Comparison of ENCODE assay signal across 8 cellular contexts in the genomic region with DNA sequence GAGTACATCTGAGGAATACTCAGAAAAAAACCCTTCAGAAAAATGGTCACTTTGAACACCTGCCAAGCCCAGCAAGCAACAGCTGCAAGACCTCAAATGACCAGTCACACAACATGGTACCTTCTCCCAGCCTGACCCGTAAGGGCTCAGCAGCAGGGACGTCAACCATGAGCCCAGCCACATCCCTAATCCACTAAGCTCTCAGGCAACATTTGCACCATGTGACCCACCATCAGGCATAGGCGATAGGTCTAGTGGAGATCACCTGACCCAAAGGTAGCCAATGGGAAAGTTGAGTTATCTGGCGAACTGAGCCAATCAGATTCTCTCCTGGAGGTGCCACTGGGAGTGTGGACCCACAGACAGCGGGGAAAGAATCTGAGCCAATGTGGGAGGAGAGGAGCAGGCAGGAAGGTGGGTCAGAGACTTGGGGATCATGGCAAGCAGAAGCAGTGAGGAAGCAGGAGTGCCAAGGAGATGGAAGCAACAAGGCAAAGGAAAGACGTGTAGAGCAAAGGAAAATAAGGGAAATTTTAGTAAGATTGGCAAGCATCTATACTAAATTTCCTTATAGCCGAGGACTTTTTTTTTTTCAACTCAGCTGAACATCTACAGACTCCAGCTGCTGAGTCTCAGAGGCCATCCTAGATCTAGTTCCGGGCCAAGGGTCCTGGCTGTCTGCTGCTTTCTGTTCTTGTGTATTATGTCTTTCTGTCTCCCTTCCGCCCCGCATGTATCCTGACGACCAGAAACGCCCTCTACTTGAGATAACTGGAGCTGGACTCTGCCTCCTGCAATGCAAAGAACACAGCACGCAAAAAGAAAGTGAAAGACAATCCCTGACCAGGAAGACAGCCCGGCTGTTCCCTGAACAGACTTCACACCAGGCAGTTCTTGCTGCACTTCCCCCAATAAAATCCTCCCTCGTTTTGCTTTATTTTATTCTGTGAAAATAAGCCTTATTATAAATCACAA. TPM values are rescaled to one million over a fixed set of nuclear protein-coding genes. Genes with fewer than 3 reads are reported as not detected.
DNase-seq lines count a peak whose midpoint lies in the region; ATAC-seq and TF ChIP-seq lines count a peak whose summit lies in the region.

No MANE protein-coding gene starts in this region.

- no peaks in the 10 kb centered on the region for H3K36me3 ChIP-seq in KOPT-K1 (ENCODE audit: insufficient read depth, low read length)
- H3K36me3 ChIP-seq in hepatocyte (replicated peaks; ENCODE audit: insufficient read depth, low read depth) = no peaks in the 10 kb centered on the region

- H3K36me3 Mint-ChIP-seq in activated naive CD8-positive, alpha-beta T cell treated with anti-CD3 and anti-CD28 coated beads for 36 hours = peaks cover 3% of the 10 kb centered on the region

- peak overlapping the region; percentile 88 for H3K27ac Mint-ChIP-seq in activated naive CD8-positive, alpha-beta T cell treated with anti-CD3 and anti-CD28 coated beads for 36 hours

- peaks cover 3% of the 10 kb centered on the region for H3K9me3 Mint-ChIP-seq in activated naive CD8-positive, alpha-beta T cell treated with anti-CD3 and anti-CD28 coated beads for 36 hours

- H4K20me1 ChIP-seq in hepatocyte (ENCODE audit: insufficient read depth, poor library complexity, severe bottlenecking) = no peaks in the 10 kb centered on the region

- 51% methylated on average over 15 of the region's 15 CpGs for WGBS in hepatocyte (ENCODE audit: low lambda C conversion rate, missing lambda C conversion rate)
- 58 to 73% methylated on average over 15 of the region's 15 CpGs for WGBS in lower leg skin, 2 donors

- no peaks in the 10 kb centered on the region for H3K79me2 ChIP-seq in hepatocyte

- peaks cover 18% of the 10 kb centered on the region for H3K4me1 ChIP-seq in hepatocyte (ENCODE audit: insufficient read depth)

- H3K4me2 ChIP-seq in hepatocyte = peak overlapping the region; percentile 68

- H3K27me3 ChIP-seq in hepatocyte = no peaks in the 10 kb centered on the region

- ATAC-seq in HG03439 (IDR thresholded peaks at IDR 0.05; ENCODE audit: unreplicated experiment) = no peak

- no peak for TF ChIP-seq POLR2A in lower leg skin (IDR thresholded peaks at IDR 0.05)

- no peak overlapping the region for H3K4me3 ChIP-seq in hepatocyte
- H3K4me3 ChIP-seq in skin epidermis = peak overlapping the region in 5 of 7 experiments; percentile 7 to 29 (median 15)
- H3K4me3 ChIP-seq in lower leg skin (ENCODE audit: low read depth, poor library complexity, severe bottlenecking) = no peak overlapping the region

- peak overlapping the region; percentile 74 for H3K4me3 Mint-ChIP-seq in activated naive CD8-positive, alpha-beta T cell treated with anti-CD3 and anti-CD28 coated beads for 36 hours

- no peaks in the 10 kb centered on the region for H3K27me3 Mint-ChIP-seq in activated naive CD8-positive, alpha-beta T cell treated with anti-CD3 and anti-CD28 coated beads for 36 hours

- peak; percentile 16 to 29 for DNase-seq in activated CD4-positive, alpha-beta T cell treated with anti-CD3 and anti-CD28 coated beads for 4 hours
- no peak for DNase-seq in activated CD4-positive, alpha-beta T cell treated with anti-CD3 and anti-CD28 coated beads, Interleukin-2, amount 50 U/mL, for 1 hour
- DNase-seq in activated naive CD8-positive, alpha-beta T cell treated with anti-CD3 and anti-CD28 coated beads for 36 hours = peak; percentile 34
- DNase-seq in hepatocyte (ENCODE audit: low spot score) = peak; percentile 87
- DNase-seq in lower leg skin (ENCODE audit: low spot score in 2 of 2) = no peak

- H3K9me3 ChIP-seq in KOPT-K1 (ENCODE audit: insufficient read depth, low read length, poor library complexity, severe bottlenecking) (no peaks in the 10 kb centered on the region), hepatocyte (ENCODE audit: low read depth) (no peaks in the 10 kb centered on the region)

- H3K27ac ChIP-seq in KOPT-K1 (ENCODE audit: low read depth, low read length, poor library complexity, severe bottlenecking) (peak overlapping the region; percentile 49), hepatocyte (peak overlapping the region; percentile 92), skin epidermis (peak overlapping the region in 15 of 21 experiments; percentile 20 to 81 (median 47))

- H3K9me2 ChIP-seq in hepatocyte (replicated peaks; ENCODE audit: insufficient read depth) = no peaks in the 10 kb centered on the region

- H3K4me1 Mint-ChIP-seq in activated naive CD8-positive, alpha-beta T cell treated with anti-CD3 and anti-CD28 coated beads for 36 hours = peaks cover 18% of the 10 kb centered on the region

- TF ChIP-seq CTCF in hepatocyte (IDR thresholded peaks at IDR 0.05; ENCODE audit: poor library complexity) (no peak), lower leg skin (IDR thresholded peaks at IDR 0.05) (no peak)

- peak overlapping the region; percentile 49 for H2AFZ ChIP-seq in hepatocyte

- intact Hi-C loops in lower leg skin (cut with DNase I; ENCODE audit: low total_unique reads) = no loop called here

RNA-seq across cellular contexts. Expression of gene PLAAT2, which starts 11.0 kb away (rescaled TPM):
- 1 to 10 TPM in 1 of 2 experiments, under 1 TPM in 1; 0.52 to 1.0 TPM for total RNA-seq in activated naive CD8-positive, alpha-beta T cell treated with anti-CD3 and anti-CD28 coated beads for 36 hours
- total RNA-seq in hepatocyte = 0.77 and 1.2 TPM in 2 replicates
- 1.9 and 3.0 TPM in 2 replicates for polyA plus RNA-seq in hepatocyte
- 1 to 10 TPM in 1 of 4 donors, not detected in 3; 4.3 TPM for total RNA-seq in lower leg skin

RNA-seq across cellular contexts. Expression of gene PLAAT4, which starts 37.6 kb away (rescaled TPM):
- 10 to 100 TPM; 34.2 to 40.5 TPM for total RNA-seq in activated naive CD8-positive, alpha-beta T cell treated with anti-CD3 and anti-CD28 coated beads for 36 hours
- total RNA-seq in hepatocyte (13.7 and 17.5 TPM in 2 replicates), lower leg skin (1 to 10 TPM; 2.2 to 8.3 (median 6.2) TPM)
- polyA plus RNA-seq in hepatocyte = 7.9 and 16.0 TPM in 2 replicates

RNA-seq across cellular contexts. Expression of gene PLAAT3, which starts 40.1 kb away (rescaled TPM):
- total RNA-seq in activated naive CD8-positive, alpha-beta T cell treated with anti-CD3 and anti-CD28 coated beads for 36 hours = 1 to 10 TPM; 6.0 to 6.5 TPM
- total RNA-seq in hepatocyte (26.9 and 32.4 TPM in 2 replicates), lower leg skin (10 to 100 TPM in 3 of 4 donors, 1 to 10 TPM in 1; 9.8 to 15.1 (median 12.3) TPM)
- 49.6 and 59.9 TPM in 2 replicates for polyA plus RNA-seq in hepatocyte

Comparison
In these comparisons a context has a peak if more than half of its experiments do, and no peak if none do; other contexts are left out.
1. DNase-seq: peak in activated CD4-positive, alpha-beta T cell treated with anti-CD3 and anti-CD28 coated beads for 4 hours (2 of 2), activated naive CD8-positive, alpha-beta T cell treated with anti-CD3 and anti-CD28 coated beads for 36 hours (single experiment) and hepatocyte (single experiment); none in activated CD4-positive, alpha-beta T cell treated with anti-CD3 and anti-CD28 coated beads, Interleukin-2, amount 50 U/mL, for 1 hour (single experiment) and lower leg skin (0 of 2).
2. H3K4me3 ChIP-seq: peak in skin epidermis (5 of 7); none in hepatocyte (single experiment) and lower leg skin (single experiment).
3. Peak in every context shown above with its lines, with median percentiles within 50 percentile points of each other: H3K27ac ChIP-seq.